ENCODE assay signal across 10 cellular contexts in the genomic region with DNA sequence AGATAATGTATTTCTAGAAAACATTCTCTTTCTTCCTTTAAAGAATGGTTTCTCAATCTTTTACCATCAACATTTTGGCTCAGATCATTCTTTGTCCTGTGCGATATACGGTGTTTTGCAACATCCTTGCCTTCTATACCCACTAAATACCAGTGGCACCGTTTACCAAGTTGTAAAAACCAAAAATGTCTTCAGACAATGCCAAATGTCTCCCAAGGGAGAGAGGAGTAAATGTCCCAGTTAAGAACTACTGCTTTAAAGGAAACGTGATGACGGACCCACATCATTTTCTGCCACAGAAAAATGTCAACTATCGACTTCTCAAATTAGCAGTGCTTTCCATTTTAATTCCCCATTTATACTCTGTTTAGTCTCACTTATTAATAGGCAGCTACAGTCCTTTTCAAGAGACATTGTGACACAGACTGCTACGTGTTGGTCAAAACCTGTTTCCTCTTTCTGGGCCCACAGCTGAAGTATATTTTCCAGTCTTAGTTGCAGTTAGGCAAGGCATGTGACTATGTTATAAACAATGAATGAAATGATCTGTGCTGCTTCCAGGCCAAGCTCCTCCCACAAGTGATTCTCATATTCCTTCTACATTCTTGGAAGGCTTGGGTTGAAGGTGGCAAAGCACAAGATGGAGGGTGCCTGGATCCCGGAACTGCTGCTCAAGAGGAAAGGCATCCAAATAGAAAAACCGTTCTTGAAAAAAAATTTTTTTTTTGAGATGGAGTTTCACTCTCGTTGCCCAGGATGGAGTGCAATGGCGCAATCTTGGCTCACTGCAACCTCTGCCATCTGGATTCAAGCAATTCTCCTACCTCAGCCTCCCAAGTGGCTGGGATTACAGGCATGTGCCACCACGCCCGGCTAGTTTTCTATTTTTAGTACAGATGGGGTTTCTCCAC. TPM values are rescaled to one million over a fixed set of nuclear protein-coding genes. Genes with fewer than 3 reads are reported as not detected.
DNase-seq lines count a peak whose midpoint lies in the region; ATAC-seq and TF ChIP-seq lines count a peak whose summit lies in the region.
"Had no signal": no experiment of that assay in that cellular context is flagged by ENCODE, and none has a peak within 500 bp of the region (broad histone marks: within the 10 kb centered on the region; RNA-seq: fewer than 3 reads in every experiment).

No MANE protein-coding gene starts in this region.

- 80 to 81% methylated on average over 13 of the region's 13 CpGs for WGBS in heart right ventricle, 2 donors
- 70 to 89% (median 81%) methylated on average over 13 of the region's 13 CpGs for WGBS in stomach, 5 donors

- H3K36me3 ChIP-seq in SK-N-MC (ENCODE audit: insufficient read depth, low read length): peaks cover 11% of the 10 kb centered on the region; the same call in 1 of the 2 replicates
- H3K36me3 ChIP-seq in heart right ventricle: peaks cover 0 to 100% (median 59%) of the 10 kb centered on the region in 9 donors
- peaks cover 31 to 95% (median 92%) of the 10 kb centered on the region in 4 donors for H3K36me3 ChIP-seq in stomach

- peak in 7 of 8 donors; percentile 28 to 67 (median 58) for ATAC-seq in heart right ventricle
- ATAC-seq in GM19328 (IDR thresholded peaks at IDR 0.05; ENCODE audit: unreplicated experiment): no peak

- TF ChIP-seq CTCF in heart right ventricle (IDR thresholded peaks at IDR 0.05): no peak
- no peak for TF ChIP-seq CTCF in stomach (IDR thresholded peaks at IDR 0.05)

- peaks cover 0 to 13% (median 0%) of the 10 kb centered on the region in 9 donors for H3K4me1 ChIP-seq in heart right ventricle
- peaks cover 0 to 15% (median 0%) of the 10 kb centered on the region in 4 donors for H3K4me1 ChIP-seq in stomach

- H3K27ac ChIP-seq in SK-N-MC: peak overlapping the region; percentile 19; the same call in 1 of the 2 replicates
- H3K27ac ChIP-seq in heart right ventricle: peak overlapping the region in 1 of 10 donors; percentile 51
- peak overlapping the region in 4 of 5 donors; percentile 42 to 59 (median 50) for H3K27ac ChIP-seq in stomach

- intact Hi-C loops in heart right ventricle (cut with DNase I): no loop called here
- intact Hi-C loops in stomach (cut with DNase I; ENCODE audit: low total_unique reads): no loop called here

- no peaks in the 10 kb centered on the region for H3K9me3 ChIP-seq in SK-N-MC (ENCODE audit: low read depth, low read length)
- H3K9me3 ChIP-seq in heart right ventricle: no peaks in the 10 kb centered on the region
- H3K9me3 ChIP-seq in stomach: no peaks in the 10 kb centered on the region

- H3K27me3 ChIP-seq in heart right ventricle (no peaks in the 10 kb centered on the region), stomach (no peaks in the 10 kb centered on the region)

- TF ChIP-seq POLR2A in stomach (IDR thresholded peaks at IDR 0.05): no peak

- DNase-seq in GM04504 (ENCODE audit: low read depth) (peak; percentile 84), SK-N-MC (ENCODE audit: low read depth, low spot score) (no peak), heart right ventricle (no peak), stomach (no peak), islet precursor cell (no peak), NK-92 (lab: John Stamatoyannopoulos, UW; ENCODE audit: unreplicated experiment) (no peak)
- DNase-seq in stimulated activated CD4-positive, alpha-beta T cell treated with anti-CD3 and anti-CD28 coated beads, Interleukin-4, amount 100 ng/mL, for 1 hour: no peak
- DNase-seq: NCI-H187 treated with DMSO at 0.1 percent for 48 hours, T1000 had no signal

- no peak overlapping the region for H3K4me3 ChIP-seq in SK-N-MC
- no peak overlapping the region for H3K4me3 ChIP-seq in heart right ventricle
- H3K4me3 ChIP-seq in stomach: no peak overlapping the region

- no peak overlapping the region for H3K9ac ChIP-seq in SK-N-MC (ENCODE audit: insufficient read length)

- no peak for TF ChIP-seq EP300 in stomach (IDR thresholded peaks at IDR 0.05)

RNA-seq across cellular contexts. Expression of a gene that starts 8.8 kb away (rescaled TPM):
- 10 to 100 TPM; 18.4 to 59.0 (median 24.1) TPM for total RNA-seq in heart right ventricle
- polyA plus RNA-seq in heart right ventricle: 10 to 100 TPM; 10.5 to 10.7 TPM
- 10 to 100 TPM in 3 of 5 donors, 1 to 10 TPM in 2; 6.8 to 35.0 (median 11.6) TPM for total RNA-seq in stomach
- polyA plus RNA-seq in stomach: 1 to 10 TPM; 5.6 to 6.6 (median 6.1) TPM

RNA-seq across cellular contexts. Expression of a gene that starts 26.7 kb away (rescaled TPM):
- total RNA-seq in heart right ventricle: 10 to 100 TPM; 17.0 to 30.8 (median 27.0) TPM
- 1 to 10 TPM; 5.1 to 5.9 TPM for polyA plus RNA-seq in heart right ventricle
- 10 to 100 TPM in 4 of 5 donors, 1 to 10 TPM in 1; 9.3 to 31.9 (median 17.4) TPM for total RNA-seq in stomach
- polyA plus RNA-seq in stomach: 10 to 100 TPM in 2 of 3 donors, 1 to 10 TPM in 1; 4.1 to 17.0 (median 11.1) TPM
